In the genomic region with DNA sequence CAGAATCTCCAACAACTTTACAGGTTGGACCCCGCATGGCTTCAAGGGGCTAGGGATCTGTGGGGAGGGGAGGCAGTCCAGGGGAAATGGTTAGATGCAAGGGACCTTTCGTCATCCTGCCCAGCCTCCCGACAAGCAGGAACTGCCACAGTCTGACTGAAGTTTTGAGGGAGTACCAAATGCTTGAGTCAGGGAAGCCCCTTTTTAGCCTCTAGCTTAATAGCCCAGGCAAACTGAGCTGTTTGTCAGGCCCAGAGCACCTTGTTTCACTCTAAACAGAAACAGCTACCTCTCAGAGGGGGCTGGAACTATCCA, we compare ENCODE assay signal across 8 cellular contexts. TPM values are rescaled to one million over a fixed set of nuclear protein-coding genes. Genes with fewer than 3 reads are reported as not detected.
DNase-seq lines count a peak whose midpoint lies in the region; ATAC-seq and TF ChIP-seq lines count a peak whose summit lies in the region.

No MANE protein-coding gene starts in this region.

- CTCF ChIA-PET in activated naive CD4-positive, alpha-beta T cell treated with anti-CD3 and anti-CD28 coated beads for 36 hours (lab: Charles Lee), result interaction anchor here (0.5 to 6.2 kb wide), 4 partner anchors 18 to 552 kb away, joined by 3 to 65 read pairs (median 3); no protein-coding TSS in a partner anchor

- H3K4me3 ChIP-seq in SU-DHL-6 (ENCODE audit: insufficient read depth, low read length, poor library complexity, severe bottlenecking) (peak overlapping the region; percentile 84), esophagus squamous epithelium (peak overlapping the region; percentile 79 to 94 (median 84)), psoas muscle (peak overlapping the region; percentile 93)

- TF ChIP-seq POLR2A in esophagus squamous epithelium (IDR thresholded peaks at IDR 0.05), result no peak

- H3F3A ChIP-seq in SU-DHL-6 (ENCODE audit: insufficient read depth), result peaks cover 27% of the 10 kb centered on the region

- peaks cover 30% of the 10 kb centered on the region for H3K4me1 Mint-ChIP-seq in activated naive CD4-positive, alpha-beta T cell treated with anti-CD3 and anti-CD28 coated beads for 36 hours (ENCODE audit: low read depth)

- H3K27me3 ChIP-seq in SU-DHL-6 (ENCODE audit: low read length) (no peaks in the 10 kb centered on the region), esophagus squamous epithelium (no peaks in the 10 kb centered on the region), psoas muscle (ENCODE audit: insufficient read depth in 3 of 3, low read length in 2 of 3) (no peaks in the 10 kb centered on the region)

- no peak for TF ChIP-seq CTCF in SU-DHL-6 (IDR thresholded peaks at IDR 0.05; ENCODE audit: insufficient read depth, low read length, poor library complexity, severe bottlenecking)
- TF ChIP-seq CTCF in esophagus squamous epithelium (IDR thresholded peaks at IDR 0.05), result no peak
- TF ChIP-seq CTCF in psoas muscle (IDR thresholded peaks at IDR 0.05), result no peak

- H3K4me1 ChIP-seq in esophagus squamous epithelium, result peaks cover 3 to 53% (median 8%) of the 10 kb centered on the region in 3 donors
- H3K4me1 ChIP-seq in psoas muscle, result peaks cover 20% of the 10 kb centered on the region

- no peak overlapping the region for H2AFZ ChIP-seq in SU-DHL-6 (ENCODE audit: low read depth, low read length, severe bottlenecking)

- H3K27ac ChIP-seq in SU-DHL-6 (ENCODE audit: low read depth, low read length) (peak overlapping the region; percentile 93), esophagus squamous epithelium (peak overlapping the region; percentile 88 to 92 (median 88)), psoas muscle (peak overlapping the region; percentile 97)

- H3K27ac Mint-ChIP-seq in activated naive CD4-positive, alpha-beta T cell treated with anti-CD3 and anti-CD28 coated beads for 36 hours, result peak overlapping the region; percentile 92

- intact Hi-C loops in activated naive CD4-positive, alpha-beta T cell treated with anti-CD3 and anti-CD28 coated beads for 36 hours (cut with micrococcal nuclease), result loop anchor here (2.0 to 10.0 kb wide), 5 partner anchors 134 to 1552 kb away; partner anchors contain the start of gene XPR1
- intact Hi-C loops in esophagus squamous epithelium (cut with DNase I) (loop anchor here (5.0 kb wide), 1 partner anchor 284 kb away; the partner anchor contains the start of gene AXDND1), psoas muscle (cut with DNase I) (no loop called here)

- peaks cover 35% of the 10 kb centered on the region for H3K79me2 ChIP-seq in SU-DHL-6 (ENCODE audit: insufficient read depth, low read length)

- H3K4me2 ChIP-seq in SU-DHL-6 (ENCODE audit: low read depth, low read length, poor library complexity, severe bottlenecking), result peak overlapping the region; percentile 87

- H3K36me3 ChIP-seq in SU-DHL-6 (ENCODE audit: low read length), result no peaks in the 10 kb centered on the region
- H3K36me3 ChIP-seq in esophagus squamous epithelium, result peaks cover 0 to 31% (median 8%) of the 10 kb centered on the region in 3 donors
- peaks cover 0 to 36% of the 10 kb centered on the region in 2 donors for H3K36me3 ChIP-seq in psoas muscle (ENCODE audit: insufficient read depth in 1 of 2, low read depth in 1 of 2)

- H3K9me3 ChIP-seq in SU-DHL-6 (ENCODE audit: insufficient read depth, low read length) (no peaks in the 10 kb centered on the region), esophagus squamous epithelium (no peaks in the 10 kb centered on the region), psoas muscle (no peaks in the 10 kb centered on the region)

- H3K36me3 Mint-ChIP-seq in activated naive CD4-positive, alpha-beta T cell treated with anti-CD3 and anti-CD28 coated beads for 36 hours (ENCODE audit: low read depth), result peaks cover 11% of the 10 kb centered on the region

- peak; percentile 59 for DNase-seq in activated naive CD4-positive, alpha-beta T cell treated with anti-CD3 and anti-CD28 coated beads for 36 hours
- no peak for DNase-seq in activated naive CD4-positive, alpha-beta T cell (lab: John Stamatoyannopoulos, UW)
- DNase-seq in esophagus squamous epithelium (lab: John Stamatoyannopoulos, UW), result no peak
- no peak for DNase-seq in psoas muscle
- DNase-seq in HUDEP-2 (lab: John Stamatoyannopoulos, UW; ENCODE audit: unreplicated experiment in 76 of 76), result no peak

- H4K20me1 ChIP-seq in SU-DHL-6 (ENCODE audit: low read depth, low read length), result no peaks in the 10 kb centered on the region

- peak overlapping the region; percentile 92 for H3K9ac ChIP-seq in SU-DHL-6 (ENCODE audit: low read length)

- peak overlapping the region; percentile 98 for H3K4me3 Mint-ChIP-seq in activated naive CD4-positive, alpha-beta T cell treated with anti-CD3 and anti-CD28 coated beads for 36 hours

- 0 to 7% methylated on average over 2 of the region's 3 CpGs for WGBS in esophagus squamous epithelium, 2 donors
- WGBS in psoas muscle, 3 donors, result 12 to 31% (median 17%) methylated on average over 3 of the region's 3 CpGs

- no peaks in the 10 kb centered on the region for H3K9me3 Mint-ChIP-seq in activated naive CD4-positive, alpha-beta T cell treated with anti-CD3 and anti-CD28 coated beads for 36 hours

- no peaks in the 10 kb centered on the region for H3K9me2 ChIP-seq in SU-DHL-6 (replicated peaks; ENCODE audit: insufficient read depth, low read length)

- ATAC-seq in psoas muscle, result no peak
- no peak for ATAC-seq in GM21737 (IDR thresholded peaks at IDR 0.05; ENCODE audit: unreplicated experiment)
- no peak for ATAC-seq in HG03135 (IDR thresholded peaks at IDR 0.05; ENCODE audit: unreplicated experiment)

- no peaks in the 10 kb centered on the region for H3K27me3 Mint-ChIP-seq in activated naive CD4-positive, alpha-beta T cell treated with anti-CD3 and anti-CD28 coated beads for 36 hours (ENCODE audit: low read depth)

RNA-seq across cellular contexts. Expression of gene TOR3A, which starts 1.1 kb away (rescaled TPM):
- 10 to 100 TPM; 35.8 to 39.2 TPM for total RNA-seq in activated naive CD4-positive, alpha-beta T cell treated with anti-CD3 and anti-CD28 coated beads for 36 hours
- total RNA-seq in esophagus squamous epithelium (10 to 100 TPM; 31.9 to 48.8 (median 34.4) TPM), psoas muscle (10 to 100 TPM; 16.5 to 36.0 (median 24.9) TPM)
- polyA plus RNA-seq in psoas muscle, result 10 to 100 TPM; 13.5 to 23.4 (median 16.2) TPM

RNA-seq across cellular contexts. Expression of gene FAM20B, which starts 57.3 kb away (rescaled TPM):
- total RNA-seq in activated naive CD4-positive, alpha-beta T cell treated with anti-CD3 and anti-CD28 coated beads for 36 hours, result 10 to 100 TPM; 35.1 to 36.1 TPM
- 10 to 100 TPM; 16.3 to 27.3 (median 18.7) TPM for total RNA-seq in esophagus squamous epithelium
- total RNA-seq in psoas muscle, result 10 to 100 TPM; 33.4 to 55.2 (median 43.3) TPM
- 10 to 100 TPM; 22.5 to 52.6 (median 48.8) TPM for polyA plus RNA-seq in psoas muscle

Comparison
In these comparisons a context has a peak if more than half of its experiments do, and no peak if none do; other contexts are left out.
1. intact Hi-C loops: an anchor here in activated naive CD4-positive, alpha-beta T cell treated with anti-CD3 and anti-CD28 coated beads for 36 hours (2.0 to 10.0 kb wide) and esophagus squamous epithelium (5.0 kb wide); none called in psoas muscle.